ENCODE assay signal across 8 cellular contexts in the genomic region with DNA sequence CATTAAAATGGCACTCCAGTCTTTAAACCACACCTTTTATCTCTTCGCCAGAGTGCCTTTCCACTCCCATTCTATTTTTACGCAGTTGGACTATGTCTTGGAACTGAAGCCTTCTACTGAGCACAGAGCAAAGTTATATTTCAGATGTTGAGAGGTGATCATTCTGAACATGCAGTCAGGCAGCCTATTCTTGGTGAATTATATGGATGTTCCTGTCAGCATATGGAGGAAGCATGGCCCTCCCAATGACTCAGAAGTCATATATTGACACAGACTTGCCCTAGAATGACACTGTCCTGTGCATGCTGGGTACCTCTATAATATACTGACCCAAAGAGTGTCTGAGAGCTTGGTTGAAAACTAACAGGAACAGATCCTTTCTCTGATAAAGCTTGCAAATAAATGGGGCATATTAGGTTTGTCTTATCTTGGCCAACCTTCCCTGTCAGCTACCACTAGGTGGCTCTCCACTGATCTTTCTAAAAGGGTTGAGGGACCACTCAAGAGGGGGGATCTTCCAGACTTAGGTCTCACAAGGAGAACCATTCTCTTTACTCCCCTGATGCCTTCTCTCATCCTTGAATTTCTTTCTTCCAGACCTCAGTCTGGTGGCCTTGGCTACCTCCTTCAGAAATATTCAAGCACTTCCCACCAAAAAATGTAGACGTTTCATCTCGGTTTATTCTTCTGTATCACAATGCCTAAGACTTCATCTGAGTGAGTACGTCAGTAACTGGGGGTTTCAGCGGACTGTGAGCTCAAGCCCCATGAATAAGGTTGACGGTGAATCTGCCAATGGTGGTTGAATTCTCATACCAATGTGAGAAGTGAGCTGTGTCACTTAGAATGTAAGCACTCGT. TPM values are rescaled to one million over a fixed set of nuclear protein-coding genes. Genes with fewer than 3 reads are reported as not detected.
DNase-seq lines count a peak whose midpoint lies in the region; ATAC-seq and TF ChIP-seq lines count a peak whose summit lies in the region.

No MANE protein-coding gene starts in this region.

- no peak overlapping the region for H2AK5ac ChIP-seq in trophoblast cell (ENCODE audit: low read length)

- no peak overlapping the region for H2BK5ac ChIP-seq in trophoblast cell (ENCODE audit: low read depth, low read length, poor library complexity)

- no CpG with 5 or more reads among the region's 8 CpGs for WGBS in trophoblast cell (ENCODE audit: extremely low coverage, insufficient coverage, insufficient read length)

- H3K27ac ChIP-seq in trophoblast cell (ENCODE audit: low read depth, low read length), result no peak overlapping the region

- peak; percentile 66 for TF ChIP-seq CTCF in fibroblast of pulmonary artery (IDR thresholded peaks at IDR 0.05; ENCODE audit: low read length, missing control alignments)

- H3K9me3 ChIP-seq in trophoblast cell (ENCODE audit: insufficient read depth, low read depth, low read length), result peaks cover 2% of the 10 kb centered on the region

- no peaks in the 10 kb centered on the region for H3K36me3 ChIP-seq in trophoblast cell (ENCODE audit: control insufficient read depth in 1 of 2, insufficient read depth in 2 of 2, low read length in 2 of 2)

- no peaks in the 10 kb centered on the region for H3K27me3 ChIP-seq in trophoblast cell (ENCODE audit: insufficient read depth, low read length)

- DNase-seq in NOMO-1 treated with DMSO at 0.1 percent for 48 hours (lab: John Stamatoyannopoulos, UW; ENCODE audit: unreplicated experiment) (peak; percentile 9), NOMO-1 treated with dmso at 0.1 percent for 144 hours (lab: John Stamatoyannopoulos, UW; ENCODE audit: unreplicated experiment) (no peak), HT-29 (ENCODE audit: low spot score) (peak; percentile 76), SW480 (ENCODE audit: low spot score) (peak; percentile 26), fibroblast of pulmonary artery (ENCODE audit: low read depth) (peak; percentile 37), trophoblast cell (peak in 1 of 2 donors; percentile 26), hepatic stellate cell (ENCODE audit: low spot score) (no peak)

- ATAC-seq in GM19397 (IDR thresholded peaks at IDR 0.05; ENCODE audit: unreplicated experiment), result peak; percentile 59

- no peak overlapping the region for H4K12ac ChIP-seq in trophoblast cell (ENCODE audit: low read depth, low read length)

- H3K9ac ChIP-seq in trophoblast cell (ENCODE audit: low read length), result no peak overlapping the region

- no peaks in the 10 kb centered on the region for H3K79me2 ChIP-seq in trophoblast cell (ENCODE audit: control insufficient read depth, insufficient read depth, low read length, poor library complexity)

- no peak overlapping the region for H3K23ac ChIP-seq in trophoblast cell (ENCODE audit: low read length)

- no peak overlapping the region for H3K4me3 ChIP-seq in fibroblast of pulmonary artery (replicated peaks; ENCODE audit: low read depth, low read length)
- H3K4me3 ChIP-seq in trophoblast cell (ENCODE audit: low read depth, low read length), result no peak overlapping the region

- H4K91ac ChIP-seq in trophoblast cell (ENCODE audit: low read depth, low read length), result no peak overlapping the region

- no peak overlapping the region for H3K4ac ChIP-seq in trophoblast cell (ENCODE audit: low read depth, low read length)

- no peak overlapping the region for H3K18ac ChIP-seq in trophoblast cell (ENCODE audit: low read length)

- H2BK12ac ChIP-seq in trophoblast cell (ENCODE audit: low read length), result peak overlapping the region; percentile 89

- peaks cover 6 to 7% of the 10 kb centered on the region in 2 experiments for H3K4me1 ChIP-seq in trophoblast cell (ENCODE audit: control insufficient read depth in 1 of 2, insufficient read depth in 2 of 2, low read length in 2 of 2)

- no peak overlapping the region for H4K8ac ChIP-seq in trophoblast cell (ENCODE audit: low read depth, low read length)

- H3K4me2 ChIP-seq in trophoblast cell (ENCODE audit: low read length), result no peak overlapping the region

- H3K14ac ChIP-seq in trophoblast cell (ENCODE audit: low read length), result no peak overlapping the region

- peaks cover 9% of the 10 kb centered on the region for H3K79me1 ChIP-seq in trophoblast cell (ENCODE audit: low read length)

- H2BK120ac ChIP-seq in trophoblast cell (ENCODE audit: insufficient read depth, low read length, poor library complexity), result no peak overlapping the region

- H2AFZ ChIP-seq in trophoblast cell (ENCODE audit: insufficient read depth, low read length, poor library complexity), result no peak overlapping the region

RNA-seq across cellular contexts. Expression of a gene that starts 11.8 kb away (rescaled TPM):
- total RNA-seq in HT-29 (2014; rRNA removed; shearing (Covaris generic)), result 1.0 and 2.0 TPM in 2 replicates
- 3.5 and 3.8 TPM in 2 replicates for polyA plus RNA-seq in trophoblast cell (2013)

RNA-seq across cellular contexts. Expression of a gene that starts 32.6 kb away (rescaled TPM):
- total RNA-seq in HT-29 (2014; rRNA removed; shearing (Covaris generic)), result 1.3 and 1.4 TPM in 2 replicates
- polyA plus RNA-seq in trophoblast cell (2013), result 4.5 and 4.7 TPM in 2 replicates

Comparison
In these comparisons a context has a peak if more than half of its experiments do, and no peak if none do; other contexts are left out.
1. DNase-seq: peak in NOMO-1 treated with DMSO at 0.1 percent for 48 hours (single experiment), HT-29 (single experiment), SW480 (single experiment) and fibroblast of pulmonary artery (single experiment); none in NOMO-1 treated with dmso at 0.1 percent for 144 hours (single experiment) and hepatic stellate cell (single experiment).